Comparison of ENCODE assay signal across 22 cellular contexts in genomic region chr2:103656558-103656957, GRCh38.
DNase-seq lines count a peak whose midpoint lies in the region; ATAC-seq and TF ChIP-seq lines count a peak whose summit lies in the region.
"Had no signal": no experiment of that assay in that cellular context is flagged by ENCODE, and none has a peak within 500 bp of the region (broad histone marks: within the 10 kb centered on the region; RNA-seq: fewer than 3 reads in every experiment).

No MANE protein-coding gene starts in this region.

- H3K36me3 ChIP-seq in GM23248 (ENCODE audit: low read depth): no peaks in the 10 kb centered on the region
- no peaks in the 10 kb centered on the region for H3K36me3 ChIP-seq in MM.1S (replicated peaks; ENCODE audit: insufficient read depth, low read length)
- no peaks in the 10 kb centered on the region for H3K36me3 ChIP-seq in mesendoderm (ENCODE audit: control insufficient read depth, insufficient read depth, low read length)
- H3K36me3 ChIP-seq: cardiac muscle cell, neutrophil had no signal

- H3K27ac ChIP-seq in GM23248 (no peak overlapping the region), MM.1S (ENCODE audit: low read length) (no peak overlapping the region), mesendoderm (ENCODE audit: low read depth, low read length) (no peak overlapping the region)
- H3K27ac ChIP-seq: cardiac muscle cell, epithelial cell of prostate, foreskin keratinocyte, neutrophil had no signal

- TF ChIP-seq CTCF in MM.1S (IDR thresholded peaks at IDR 0.05; ENCODE audit: low read length): no peak
- TF ChIP-seq CTCF in astrocyte of the cerebellum (IDR thresholded peaks at IDR 0.05; ENCODE audit: low read depth, low read length, missing control alignments): no peak

- H2AK5ac ChIP-seq in mesendoderm (ENCODE audit: low read length): no peak overlapping the region

- no peak overlapping the region for H3K4ac ChIP-seq in mesendoderm (ENCODE audit: low read depth, low read length)

- H3K79me2 ChIP-seq in GM23248 (ENCODE audit: insufficient read depth) (no peaks in the 10 kb centered on the region), MM.1S (ENCODE audit: low read length) (no peaks in the 10 kb centered on the region), mesendoderm (ENCODE audit: control insufficient read depth, insufficient read depth, low read length) (no peaks in the 10 kb centered on the region)

- H3K4me1 ChIP-seq in GM23248 (ENCODE audit: insufficient read depth) (no peaks in the 10 kb centered on the region), MM.1S (ENCODE audit: low read length) (no peaks in the 10 kb centered on the region), mesendoderm (ENCODE audit: control insufficient read depth, low read depth, low read length) (no peaks in the 10 kb centered on the region)
- H3K4me1 ChIP-seq: foreskin keratinocyte had no signal

- H2BK120ac ChIP-seq in mesendoderm (ENCODE audit: low read depth, low read length): no peak overlapping the region

- H3K4me2 ChIP-seq in GM23248 (ENCODE audit: unreplicated experiment): no peak overlapping the region
- H3K4me2 ChIP-seq in MM.1S (ENCODE audit: low read depth, low read length): no peak overlapping the region
- H3K4me2 ChIP-seq in mesendoderm (ENCODE audit: low read length): no peak overlapping the region

- in situ Hi-C loops in GM23248 (cut with MboI) (no loop called here), astrocyte of the cerebellum (cut with HindIII; ENCODE audit: low sequenced_read_pairs) (no loop called here)

- ATAC-seq in activated CD4-positive, CD25-positive, alpha-beta regulatory T cell treated with anti-CD3 and anti-CD28 coated beads, Interleukin-2, amount 50 U/mL, for 24 hours: no peak
- ATAC-seq: activated naive CD8-positive, alpha-beta T cell treated with anti-CD3 and anti-CD28 coated beads, Interleukin-2, amount 50 U/mL, for 24 hours; activated T-helper 17 cell treated with anti-CD3 and anti-CD28 coated beads, Interleukin-2, amount 50 U/mL, for 72 hours; foreskin keratinocyte; left lobe of liver had no signal

- H3F3A ChIP-seq in GM23248 (ENCODE audit: insufficient read depth): no peaks in the 10 kb centered on the region
- no peaks in the 10 kb centered on the region for H3F3A ChIP-seq in MM.1S (ENCODE audit: insufficient read depth, low read length)

- no peak overlapping the region for H4K8ac ChIP-seq in mesendoderm (ENCODE audit: low read depth, low read length)

- H3K4me3 ChIP-seq in GM23248 (no peak overlapping the region), MM.1S (ENCODE audit: low read length) (no peak overlapping the region), astrocyte of the cerebellum (ENCODE audit: low read depth, low read length) (no peak overlapping the region), mesendoderm (ENCODE audit: low read length) (no peak overlapping the region)
- H3K4me3 ChIP-seq: cardiac muscle cell had no signal

- no peak overlapping the region for H3K23ac ChIP-seq in mesendoderm (ENCODE audit: low read length)

- no peak overlapping the region for H3K18ac ChIP-seq in mesendoderm (ENCODE audit: low read length)

- H4K20me1 ChIP-seq in GM23248 (ENCODE audit: insufficient read depth) (no peaks in the 10 kb centered on the region), MM.1S (ENCODE audit: insufficient read depth, low read length) (no peaks in the 10 kb centered on the region)

- no peak overlapping the region for H2AFZ ChIP-seq in GM23248
- H2AFZ ChIP-seq in MM.1S (ENCODE audit: low read length): no peak overlapping the region

- H3K9me3 ChIP-seq in GM23248 (ENCODE audit: low read depth) (no peaks in the 10 kb centered on the region), MM.1S (replicated peaks; ENCODE audit: insufficient read depth, low read length) (no peaks in the 10 kb centered on the region)
- H3K9me3 ChIP-seq: neutrophil had no signal

- H3K27me3 ChIP-seq in GM23248 (replicated peaks; ENCODE audit: insufficient read depth): no peaks in the 10 kb centered on the region
- H3K27me3 ChIP-seq in MM.1S (replicated peaks; ENCODE audit: insufficient read depth, low read length): no peaks in the 10 kb centered on the region
- H3K27me3 ChIP-seq in mesendoderm (ENCODE audit: insufficient read depth, low read length, poor library complexity): no peaks in the 10 kb centered on the region
- H3K27me3 ChIP-seq: cardiac muscle cell, foreskin keratinocyte, neutrophil had no signal

- no peak overlapping the region for H4K5ac ChIP-seq in mesendoderm (ENCODE audit: low read length)

- 24 to 30% methylated on average over 3 of the region's 3 CpGs for WGBS in GM23248 (ENCODE audit: low coverage in 1 of 2, low lambda C conversion rate in 2 of 2, missing lambda C conversion rate in 2 of 2), 2 experiments
- WGBS in mesendoderm (ENCODE audit: extremely low coverage, insufficient coverage, low lambda C conversion rate): no CpG with 5 or more reads among the region's 3 CpGs

- no peak overlapping the region for H2BK15ac ChIP-seq in mesendoderm (replicated peaks; ENCODE audit: low read depth)

- H2BK5ac ChIP-seq in mesendoderm (ENCODE audit: low read length): no peak overlapping the region

- DNase-seq in GM23248 (peak; percentile 5), MM.1S (peak; percentile 25), astrocyte of the cerebellum (ENCODE audit: low read depth) (peak; percentile 16), mesendoderm (peak; percentile 21), DMS153 (lab: John Stamatoyannopoulos, UW) (no peak), NCI-H2029 (lab: John Stamatoyannopoulos, UW) (no peak)
- DNase-seq: activated CD4-positive, alpha-beta T cell treated with anti-CD3 and anti-CD28 coated beads for 48 hours; activated naive CD8-positive, alpha-beta T cell treated with anti-CD3 and anti-CD28 coated beads, Interleukin-2, amount 50 U/mL, for 24 hours; CD4-positive, alpha-beta T cell; dermis blood vessel endothelial cell; DMS79; foreskin keratinocyte; hypothalamus; KG1; NCI-H1417 treated with DMSO at 0.1 percent for 48 hours; retina had no signal

- H3K79me1 ChIP-seq in mesendoderm (ENCODE audit: low read length): no peaks in the 10 kb centered on the region

- H3K9me2 ChIP-seq in GM23248 (ENCODE audit: insufficient read depth) (no peaks in the 10 kb centered on the region), MM.1S (replicated peaks; ENCODE audit: insufficient read depth, low read length) (no peaks in the 10 kb centered on the region)

- H3K9ac ChIP-seq in GM23248 (no peak overlapping the region), MM.1S (ENCODE audit: low read length) (no peak overlapping the region), mesendoderm (ENCODE audit: low read length) (no peak overlapping the region)

- H3K56ac ChIP-seq in mesendoderm (ENCODE audit: low read length): no peak overlapping the region

Comparison
In these comparisons a context has a peak if more than half of its experiments do, and no peak if none do; other contexts are left out.
1. DNase-seq: peak in GM23248 (single experiment), MM.1S (single experiment), astrocyte of the cerebellum (single experiment) and mesendoderm (single experiment); none in DMS153 (single experiment) and NCI-H2029 (single experiment).